ENCODE assay signal across 24 cellular contexts in the genomic region with DNA sequence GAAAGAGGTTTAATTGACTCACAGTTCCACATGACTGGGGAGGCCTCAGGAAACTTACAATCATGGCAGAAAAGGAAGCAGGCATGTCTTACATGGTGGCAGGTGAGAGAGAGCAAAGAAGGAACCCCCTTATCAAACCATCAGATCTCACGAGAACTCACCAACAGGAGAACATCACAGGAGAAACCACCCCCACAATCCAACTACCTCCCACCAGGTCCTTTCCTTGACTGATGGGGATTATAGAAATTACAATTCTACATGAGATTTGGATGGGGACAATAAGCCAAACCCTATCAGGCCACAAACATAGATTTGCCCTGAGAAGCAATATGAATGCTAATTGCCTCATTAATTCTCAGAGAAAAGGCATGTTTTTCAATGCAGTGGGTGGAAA.
"Had no signal": no experiment of that assay in that cellular context is flagged by ENCODE, and none has a peak within 500 bp of the region (broad histone marks: within the 10 kb centered on the region; RNA-seq: fewer than 3 reads in every experiment).

No MANE protein-coding gene starts in this region.

- H3K9me3 Mint-ChIP-seq: activated CD4-positive, alpha-beta memory T cell treated with anti-CD3 and anti-CD28 coated beads for 36 hours; activated naive CD4-positive, alpha-beta T cell treated with anti-CD3 and anti-CD28 coated beads, Interleukin-2, amount 10 ng/mL, durations not matched to agents 7 days and 5 days; activated naive CD8-positive, alpha-beta T cell treated with anti-CD3 and anti-CD28 coated beads, Interleukin-2, amount 10 ng/mL, durations not matched to agents 7 days and 5 days; activated T-cell treated with anti-CD3 and anti-CD28 coated beads, Interleukin-2, amount 50 U/mL, for 24 hours; central memory CD8-positive, alpha-beta T cell; dendritic cell treated with granulocyte-macrophage colony-stimulating factor and Interleukin-4, amounts not matched to agents 40 ng/mL and 50 ng/mL, for 4 days had no signal

- H3K36me3 ChIP-seq: ascending aorta, brain microvascular endothelial cell, heart left ventricle had no signal

- H3K27ac ChIP-seq: ascending aorta, brain microvascular endothelial cell, coronary artery, dorsolateral prefrontal cortex, heart left ventricle had no signal

- H3K4me1 Mint-ChIP-seq: activated naive CD4-positive, alpha-beta T cell treated with anti-CD3 and anti-CD28 coated beads, Interleukin-2, amount 10 ng/mL, durations not matched to agents 7 days and 5 days; activated naive CD8-positive, alpha-beta T cell treated with anti-CD3 and anti-CD28 coated beads, Interleukin-2, amount 10 ng/mL, durations not matched to agents 7 days and 5 days; central memory CD8-positive, alpha-beta T cell; endodermal cell had no signal

- H3K4me1 ChIP-seq: ascending aorta had no signal

- H3K9me3 ChIP-seq: ascending aorta, heart left ventricle had no signal

- H3K4me3 ChIP-seq: ascending aorta, coronary artery, dorsolateral prefrontal cortex, heart left ventricle had no signal

- H3K36me3 Mint-ChIP-seq: activated CD4-positive, alpha-beta memory T cell treated with anti-CD3 and anti-CD28 coated beads for 36 hours; activated naive CD4-positive, alpha-beta T cell treated with anti-CD3 and anti-CD28 coated beads, Interleukin-2, amount 10 ng/mL, durations not matched to agents 7 days and 5 days; activated naive CD4-positive, alpha-beta T cell treated with anti-CD3 and anti-CD28 coated beads, Interleukin-2, amount 50 U/mL, for 72 hours; activated naive CD8-positive, alpha-beta T cell treated with anti-CD3 and anti-CD28 coated beads, Interleukin-2, amount 10 ng/mL, durations not matched to agents 7 days and 5 days had no signal

- H3K27ac Mint-ChIP-seq: activated CD4-positive, alpha-beta memory T cell treated with anti-CD3 and anti-CD28 coated beads for 36 hours; activated naive CD4-positive, alpha-beta T cell treated with anti-CD3 and anti-CD28 coated beads, Interleukin-2, amount 10 ng/mL, durations not matched to agents 7 days and 5 days; activated naive CD4-positive, alpha-beta T cell treated with anti-CD3 and anti-CD28 coated beads, Interleukin-2, amount 50 U/mL, for 72 hours; activated naive CD8-positive, alpha-beta T cell treated with anti-CD3 and anti-CD28 coated beads, Interleukin-2, amount 10 ng/mL, durations not matched to agents 7 days and 5 days; activated T-cell treated with anti-CD3 and anti-CD28 coated beads, Interleukin-2, amount 50 U/mL, for 24 hours; activated T-cell treated with anti-CD3 and anti-CD28 coated beads, Interleukin-2, amount 50 U/mL, for 72 hours; dendritic cell treated with granulocyte-macrophage colony-stimulating factor and Interleukin-4, amounts not matched to agents 40 ng/mL and 50 ng/mL, for 4 days; endodermal cell had no signal

- DNase-seq: activated CD4-positive, alpha-beta memory T cell treated with anti-CD3 and anti-CD28 coated beads for 36 hours; activated CD4-positive, alpha-beta T cell treated with anti-CD3 and anti-CD28 coated beads for 1 hour; activated CD4-positive, alpha-beta T cell treated with anti-CD3 and anti-CD28 coated beads for 48 hours; activated CD8-positive, alpha-beta memory T cell treated with anti-CD3 and anti-CD28 coated beads, Interleukin-2, amount 50 U/mL, for 48 hours; activated gamma-delta T cell; activated naive CD4-positive, alpha-beta T cell; activated naive CD4-positive, alpha-beta T cell treated with anti-CD3 and anti-CD28 coated beads, Interleukin-2, amount 10 ng/mL, durations not matched to agents 7 days and 5 days; activated naive CD8-positive, alpha-beta T cell treated with anti-CD3 and anti-CD28 coated beads, Interleukin-2, amount 10 ng/mL, durations not matched to agents 7 days and 5 days; activated T-cell treated with anti-CD3 and anti-CD28 coated beads for 4 hours; activated T-cell treated with anti-CD3 and anti-CD28 coated beads, Interleukin-2, amount 50 U/mL, for 24 hours; activated T-cell treated with anti-CD3 and anti-CD28 coated beads, Interleukin-2, amount 50 U/mL, for 72 hours; brain microvascular endothelial cell; dorsolateral prefrontal cortex; effector memory CD4-positive, alpha-beta T cell; endodermal cell; glutamatergic neuron; heart left ventricle; T-helper 2 cell had no signal

- ATAC-seq: activated naive CD4-positive, alpha-beta T cell treated with anti-CD3 and anti-CD28 coated beads, Interleukin-2, amount 50 U/mL, for 72 hours; activated T-cell treated with anti-CD3 and anti-CD28 coated beads, Interleukin-2, amount 50 U/mL, for 72 hours; esophagus mucosa; heart left ventricle had no signal

- H3K4me3 Mint-ChIP-seq: activated CD4-positive, alpha-beta memory T cell treated with anti-CD3 and anti-CD28 coated beads for 36 hours; activated naive CD4-positive, alpha-beta T cell treated with anti-CD3 and anti-CD28 coated beads, Interleukin-2, amount 10 ng/mL, durations not matched to agents 7 days and 5 days; activated naive CD8-positive, alpha-beta T cell treated with anti-CD3 and anti-CD28 coated beads, Interleukin-2, amount 10 ng/mL, durations not matched to agents 7 days and 5 days; activated T-cell treated with anti-CD3 and anti-CD28 coated beads, Interleukin-2, amount 50 U/mL, for 24 hours; activated T-cell treated with anti-CD3 and anti-CD28 coated beads, Interleukin-2, amount 50 U/mL, for 72 hours; central memory CD8-positive, alpha-beta T cell; dendritic cell treated with granulocyte-macrophage colony-stimulating factor and Interleukin-4, amounts not matched to agents 40 ng/mL and 50 ng/mL, for 4 days; endodermal cell had no signal

- H3K27me3 ChIP-seq: ascending aorta, brain microvascular endothelial cell, dorsolateral prefrontal cortex, heart left ventricle had no signal
